Comparison of ENCODE assay signal across 2 cellular contexts in the genomic region with DNA sequence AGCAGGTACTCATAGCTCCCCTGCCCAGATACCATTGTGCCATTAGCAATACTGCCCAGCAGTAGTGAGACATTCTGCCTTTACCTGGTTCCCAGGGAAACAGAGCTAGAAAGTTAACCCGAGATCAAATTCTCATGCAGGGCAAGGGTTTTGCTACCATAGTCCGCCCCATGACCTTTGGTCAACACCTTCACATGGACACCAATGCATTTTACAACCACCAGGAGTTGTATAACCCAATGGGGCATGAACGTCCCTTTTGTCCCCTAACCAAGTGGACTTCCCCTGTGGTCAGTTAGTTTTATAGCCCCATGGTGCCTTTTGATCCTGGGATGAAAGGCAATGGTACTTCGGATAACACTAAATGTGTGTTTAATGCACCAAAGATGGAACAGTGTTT.
TF ChIP-seq lines count a peak whose summit lies in the region.

No MANE protein-coding gene starts in this region.

TF ChIP-seq in K562, 482 proteins besides CTCF, POLR2A, EP300 and RAD21 (continued from another document):
- TF ChIP-seq, protein P1, sequence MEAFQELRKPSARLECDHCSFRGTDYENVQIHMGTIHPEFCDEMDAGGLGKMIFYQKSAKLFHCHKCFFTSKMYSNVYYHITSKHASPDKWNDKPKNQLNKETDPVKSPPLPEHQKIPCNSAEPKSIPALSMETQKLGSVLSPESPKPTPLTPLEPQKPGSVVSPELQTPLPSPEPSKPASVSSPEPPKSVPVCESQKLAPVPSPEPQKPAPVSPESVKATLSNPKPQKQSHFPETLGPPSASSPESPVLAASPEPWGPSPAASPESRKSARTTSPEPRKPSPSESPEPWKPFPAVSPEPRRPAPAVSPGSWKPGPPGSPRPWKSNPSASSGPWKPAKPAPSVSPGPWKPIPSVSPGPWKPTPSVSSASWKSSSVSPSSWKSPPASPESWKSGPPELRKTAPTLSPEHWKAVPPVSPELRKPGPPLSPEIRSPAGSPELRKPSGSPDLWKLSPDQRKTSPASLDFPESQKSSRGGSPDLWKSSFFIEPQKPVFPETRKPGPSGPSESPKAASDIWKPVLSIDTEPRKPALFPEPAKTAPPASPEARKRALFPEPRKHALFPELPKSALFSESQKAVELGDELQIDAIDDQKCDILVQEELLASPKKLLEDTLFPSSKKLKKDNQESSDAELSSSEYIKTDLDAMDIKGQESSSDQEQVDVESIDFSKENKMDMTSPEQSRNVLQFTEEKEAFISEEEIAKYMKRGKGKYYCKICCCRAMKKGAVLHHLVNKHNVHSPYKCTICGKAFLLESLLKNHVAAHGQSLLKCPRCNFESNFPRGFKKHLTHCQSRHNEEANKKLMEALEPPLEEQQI (IDR thresholded peaks at IDR 0.05) = no peak
- no peak for TF ChIP-seq THRAP3 (IDR thresholded peaks at IDR 0.05; ENCODE audit: borderline replicate concordance)
- no peak for TF ChIP-seq ZNF780A (CRISPR knock-in tag; IDR thresholded peaks at IDR 0.05)
- no peak for TF ChIP-seq ARID4B (CRISPR knock-in tag; IDR thresholded peaks at IDR 0.05)
- no peak for TF ChIP-seq SMC3 (conservative IDR thresholded peaks at IDR 0.05; ENCODE audit: insufficient read depth, low read depth, low read length)
- TF ChIP-seq SUPT5H (IDR thresholded peaks at IDR 0.05) = no peak
- TF ChIP-seq MTA1 (IDR thresholded peaks at IDR 0.05; ENCODE audit: borderline replicate concordance) = no peak

TF ChIP-seq in liver, 16 proteins besides CTCF, POLR2A, EP300 and RAD21 (continued from another document):
- TF ChIP-seq ATF3 (IDR thresholded peaks at IDR 0.05) (no peak), FOXA1 (IDR thresholded peaks at IDR 0.05) (no peak), TAF1 (conservative IDR thresholded peaks at IDR 0.05) (no peak), SP1 (IDR thresholded peaks at IDR 0.05) (peak; percentile 47), FOXA2 (IDR thresholded peaks at IDR 0.05) (no peak), GABPA (IDR thresholded peaks at IDR 0.05 in 1 of 2, conservative IDR thresholded peaks at IDR 0.05 in 1 of 2) (no peak), RXRA (IDR thresholded peaks at IDR 0.05) (peak; percentile 88 to 91), ZBTB33 (IDR thresholded peaks at IDR 0.05) (no peak), EGR1 (IDR thresholded peaks at IDR 0.05; ENCODE audit: low read depth in 2 of 2) (no peak), HNF4A (conservative IDR thresholded peaks at IDR 0.05) (peak; percentile 95 to 98), NR2F2 (IDR thresholded peaks at IDR 0.05) (peak; percentile 64), JUND (IDR thresholded peaks at IDR 0.05) (no peak), HNF4G (IDR thresholded peaks at IDR 0.05) (peak; percentile 89)
